ENCODE assay signal across 1 cellular context in genomic region chr2:113088173-113088992, GRCh38.
TF ChIP-seq lines count a peak whose summit lies in the region.

No MANE protein-coding gene starts in this region.

TF ChIP-seq in HepG2, 621 proteins besides CTCF, POLR2A, EP300 and RAD21 (continued from another document and continues in another):
- TF ChIP-seq DMTF1 (CRISPR knock-in tag; IDR thresholded peaks at IDR 0.05) (no peak), PHB2 (IDR thresholded peaks at IDR 0.05; ENCODE audit: partially characterized antibody) (no peak), SKI (IDR thresholded peaks at IDR 0.05; ENCODE audit: partially characterized antibody) (peak; percentile 67), RBAK (CRISPR knock-in tag; IDR thresholded peaks at IDR 0.05) (no peak), POLR2G (IDR thresholded peaks at IDR 0.05; ENCODE audit: low read depth, low read length) (no peak), GLMP (CRISPR knock-in tag; IDR thresholded peaks at IDR 0.05; ENCODE audit: borderline replicate concordance) (no peak), RARA (CRISPR knock-in tag; IDR thresholded peaks at IDR 0.05) (peak; percentile 92), ZNF850 (CRISPR knock-in tag; conservative IDR thresholded peaks at IDR 0.05) (no peak), ZNF512 (CRISPR knock-in tag; IDR thresholded peaks at IDR 0.05) (no peak), IRF2 (CRISPR knock-in tag; IDR thresholded peaks at IDR 0.05) (peak; percentile 83; the same call in 1 of the 2 replicates), REXO4 (CRISPR knock-in tag; IDR thresholded peaks at IDR 0.05; ENCODE audit: borderline replicate concordance) (no peak), MTA3 (CRISPR knock-in tag; IDR thresholded peaks at IDR 0.05) (no peak), ZNF138 (CRISPR knock-in tag; IDR thresholded peaks at IDR 0.05; ENCODE audit: low read depth) (no peak), ZBTB10 (CRISPR knock-in tag; IDR thresholded peaks at IDR 0.05; ENCODE audit: borderline replicate concordance) (no peak), NBN (conservative IDR thresholded peaks at IDR 0.05) (no peak), ZNF576 (CRISPR knock-in tag; IDR thresholded peaks at IDR 0.05) (no peak), ELF1 (CRISPR knock-in tag; IDR thresholded peaks at IDR 0.05) (0 out of 2 replicates have a peak, but pooled peaks have one; percentile 10), ZNF7 (CRISPR knock-in tag; IDR thresholded peaks at IDR 0.05) (no peak), HIVEP1 (CRISPR knock-in tag; IDR thresholded peaks at IDR 0.05) (no peak), SP5 (CRISPR knock-in tag; IDR thresholded peaks at IDR 0.05; ENCODE audit: borderline replicate concordance, low read depth) (peak; percentile 21; the same call in 1 of the 2 replicates), PAXIP1 (CRISPR knock-in tag; conservative IDR thresholded peaks at IDR 0.05) (peak; percentile 93), BORCS8-MEF2B (CRISPR knock-in tag; IDR thresholded peaks at IDR 0.05) (0 out of 2 replicates have a peak, but pooled peaks have one; percentile 42), MTERF4 (CRISPR knock-in tag; IDR thresholded peaks at IDR 0.05) (no peak), ARID5B (CRISPR knock-in tag; IDR thresholded peaks at IDR 0.05) (peak; percentile 94), SNAPC5 (CRISPR knock-in tag; IDR thresholded peaks at IDR 0.05; ENCODE audit: borderline replicate concordance) (no peak), PAX8 (CRISPR knock-in tag; IDR thresholded peaks at IDR 0.05; ENCODE audit: borderline replicate concordance) (no peak), ZNF704 (CRISPR knock-in tag; IDR thresholded peaks at IDR 0.05; ENCODE audit: borderline replicate concordance) (no peak), HNRNPK (IDR thresholded peaks at IDR 0.05; ENCODE audit: low read depth, low read length, poor library complexity, severe bottlenecking) (no peak), ASH2L (IDR thresholded peaks at IDR 0.05; ENCODE audit: insufficient read length, low read depth, low read length) (no peak), MIER3 (CRISPR knock-in tag; IDR thresholded peaks at IDR 0.05; ENCODE audit: borderline replicate concordance) (peak; percentile 79; the same call in 1 of the 2 replicates), ZFP41 (CRISPR knock-in tag; IDR thresholded peaks at IDR 0.05; ENCODE audit: borderline replicate concordance) (no peak), FOXP1 (IDR thresholded peaks at IDR 0.05) (no peak), FOXP1 (CRISPR knock-in tag; IDR thresholded peaks at IDR 0.05) (peak; percentile 53; the same call in 1 of the 2 replicates), ZNF644 (CRISPR knock-in tag; IDR thresholded peaks at IDR 0.05; ENCODE audit: low read depth) (peak; percentile 99), KMT2A (CRISPR knock-in tag; IDR thresholded peaks at IDR 0.05) (no peak), TRAFD1 (CRISPR knock-in tag; IDR thresholded peaks at IDR 0.05; ENCODE audit: borderline replicate concordance) (no peak), ZNF678 (CRISPR knock-in tag; IDR thresholded peaks at IDR 0.05) (no peak)
